ENCODE assay signal across 19 cellular contexts in genomic region chr16:89475144-89475543, GRCh38. TPM values are rescaled to one million over a fixed set of nuclear protein-coding genes. Genes with fewer than 3 reads are reported as not detected.
DNase-seq lines count a peak whose midpoint lies in the region; ATAC-seq and TF ChIP-seq lines count a peak whose summit lies in the region.
"Had no signal": no experiment of that assay in that cellular context is flagged by ENCODE, and none has a peak within 500 bp of the region (broad histone marks: within the 10 kb centered on the region; RNA-seq: fewer than 3 reads in every experiment).

No MANE protein-coding gene starts in this region.

- intact Hi-C loops in Caco-2 (cut with micrococcal nuclease; ENCODE audit: unreplicated experiment) = loop anchor here (5.0 kb wide), 1 partner anchor 68 kb away; no protein-coding TSS in a partner anchor

- DNase-seq in Caco-2 = no peak
- no peak for DNase-seq in T-helper 17 cell
- no peak for DNase-seq in glutamatergic neuron
- DNase-seq in activated CD4-positive, alpha-beta T cell treated with anti-CD3 and anti-CD28 coated beads, Interleukin-2, amount 50 U/mL, for 1 hour = no peak
- DNase-seq in NCI-H2029 (lab: John Stamatoyannopoulos, UW) = no peak
- no peak for DNase-seq in stimulated activated CD4-positive, alpha-beta T cell treated with anti-CD3 and anti-CD28 coated beads, Interleukin-4, amount 100 ng/mL, for 1 hour
- no peak for DNase-seq in HEK293T (ENCODE audit: extremely low spot score)
- DNase-seq: activated effector memory CD4-positive, alpha-beta T cell treated with Interleukin-2 at 50 U/mL for 16 hours; cortex of kidney; DMS53; left colon; NCI-H146; NCI-H524 treated with DMSO at 0.1 percent for 48 hours; OCI-M1; stimulated activated naive CD4-positive, alpha-beta T cell treated with Interleukin-2 at 50 U/mL for 16 hours had no signal

- peak overlapping the region; percentile 82; the same call in 1 of the 2 replicates for H3K27ac ChIP-seq in ACC112 (ENCODE audit: low read depth, low read length)
- H3K27ac ChIP-seq: ascending aorta, hepatocyte had no signal

- TF ChIP-seq CTCF in Caco-2 (IDR thresholded peaks at IDR 0.05; ENCODE audit: insufficient read depth in 1 of 2, low read depth in 1 of 2, low read length in 1 of 2, severe bottlenecking in 1 of 2, unreplicated experiment in 1 of 2) (no peak), glutamatergic neuron (IDR thresholded peaks at IDR 0.05; ENCODE audit: partially characterized antibody, unreplicated experiment) (no peak)

- no peak overlapping the region for H3K4me3 Mint-ChIP-seq in Caco-2 (ENCODE audit: unreplicated experiment)
- H3K4me3 Mint-ChIP-seq in T-helper 17 cell = peak overlapping the region; percentile 63
- no peak overlapping the region for H3K4me3 Mint-ChIP-seq in glutamatergic neuron (ENCODE audit: unreplicated experiment)

- H3K9me3 Mint-ChIP-seq in Caco-2 (ENCODE audit: unreplicated experiment) (no peaks in the 10 kb centered on the region), glutamatergic neuron (ENCODE audit: unreplicated experiment) (peaks cover 12% of the 10 kb centered on the region)

- POLR2A ChIA-PET in Caco-2 (lab: Charles Lee) = interaction anchor here (0.7 to 0.8 kb wide), 2 partner anchors 14 to 56 kb away, joined by 3 to 5 read pairs; no protein-coding TSS in a partner anchor
- POLR2A ChIA-PET in HEK293T (lab: Yijun Ruan, JAX) = interaction anchor here (1.3 kb wide), 1 partner anchor 96 kb away, joined by 3 read pairs; no protein-coding TSS in a partner anchor

- H3K9me3 ChIP-seq in Caco-2 (no peaks in the 10 kb centered on the region), T-helper 17 cell (ENCODE audit: control insufficient read depth, low read length, poor library complexity, severe bottlenecking) (no peaks in the 10 kb centered on the region)
- H3K9me3 ChIP-seq: ascending aorta had no signal

- peak overlapping the region; percentile 53 for H3K27ac Mint-ChIP-seq in Caco-2 (ENCODE audit: unreplicated experiment)
- peak overlapping the region; percentile 89 for H3K27ac Mint-ChIP-seq in T-helper 17 cell
- H3K27ac Mint-ChIP-seq in glutamatergic neuron (ENCODE audit: unreplicated experiment) = peak overlapping the region; percentile 62

- peaks cover 95% of the 10 kb centered on the region for H3K79me2 ChIP-seq in ACC112 (ENCODE audit: control insufficient read depth, insufficient read depth, low read length, unreplicated experiment)

- H3K4me1 Mint-ChIP-seq in Caco-2 (ENCODE audit: low read depth, unreplicated experiment) (peaks cover 60% of the 10 kb centered on the region), T-helper 17 cell (peaks cover 74% of the 10 kb centered on the region), glutamatergic neuron (ENCODE audit: low read depth, unreplicated experiment) (peaks cover 58% of the 10 kb centered on the region)

- H3K36me3 ChIP-seq in ACC112 (ENCODE audit: insufficient read depth, low read length) (no peaks in the 10 kb centered on the region), Caco-2 (ENCODE audit: control insufficient read depth, insufficient read depth, low read length) (no peaks in the 10 kb centered on the region)
- H3K36me3 ChIP-seq: ascending aorta had no signal

- CTCF ChIA-PET in Caco-2 (lab: Charles Lee) (no interaction called here), HEK293T (lab: Yijun Ruan, JAX) (interaction anchor here (0.7 kb wide), 1 partner anchor 186 kb away, joined by 6 read pairs; no protein-coding TSS in a partner anchor)

- H3K36me3 Mint-ChIP-seq in Caco-2 (ENCODE audit: insufficient read depth, unreplicated experiment) (peaks cover 73% of the 10 kb centered on the region), T-helper 17 cell (ENCODE audit: low read depth) (no peaks in the 10 kb centered on the region), glutamatergic neuron (ENCODE audit: unreplicated experiment) (no peaks in the 10 kb centered on the region)

- no peaks in the 10 kb centered on the region for H3K27me3 Mint-ChIP-seq in Caco-2 (ENCODE audit: insufficient read depth, unreplicated experiment)
- H3K27me3 Mint-ChIP-seq in T-helper 17 cell = no peaks in the 10 kb centered on the region
- H3K27me3 Mint-ChIP-seq in glutamatergic neuron (ENCODE audit: unreplicated experiment) = no peaks in the 10 kb centered on the region

- no peak overlapping the region for H3K4me3 ChIP-seq in ACC112 (ENCODE audit: low read depth, low read length)
- H3K4me3 ChIP-seq in Caco-2 (ENCODE audit: low read depth, low read length) = no peak overlapping the region
- H3K4me3 ChIP-seq: ascending aorta, hepatocyte had no signal

- ATAC-seq in T-helper 17 cell = no peak
- ATAC-seq: esophagus mucosa, left colon had no signal

- H2AFZ ChIP-seq in ACC112 (ENCODE audit: low read length, unreplicated experiment) = no peak overlapping the region
- H2AFZ ChIP-seq: hepatocyte had no signal

- BruUV-seq in Caco-2 (replicated peaks; lab: Mats Ljungman, UMichigan) = TSS peak; percentile 2

- H3K27me3 ChIP-seq in ACC112 (ENCODE audit: insufficient read depth, low read length) (no peaks in the 10 kb centered on the region), Caco-2 (replicated peaks; ENCODE audit: control insufficient read depth, insufficient read depth, low read length) (no peaks in the 10 kb centered on the region)
- H3K27me3 ChIP-seq: ascending aorta, hepatocyte had no signal

- H3K4me1 ChIP-seq in ACC112 (ENCODE audit: control insufficient read depth, insufficient read depth, low read length, unreplicated experiment) = peaks cover 52% of the 10 kb centered on the region
- H3K4me1 ChIP-seq in Caco-2 = peaks cover 64% of the 10 kb centered on the region

TF ChIP-seq in HEK293T, 16 proteins besides CTCF, POLR2A, EP300 and RAD21:
- TF ChIP-seq CTBP1 (IDR thresholded peaks at IDR 0.05; ENCODE audit: borderline replicate concordance) (no peak), ARNT (IDR thresholded peaks at IDR 0.05) (no peak), NFRKB (IDR thresholded peaks at IDR 0.05) (no peak), SUZ12 (IDR thresholded peaks at IDR 0.05) (no peak), LEF1 (IDR thresholded peaks at IDR 0.05; ENCODE audit: borderline replicate concordance) (no peak), TARDBP (IDR thresholded peaks at IDR 0.05) (no peak), PKNOX1 (IDR thresholded peaks at IDR 0.05) (no peak), FOXA1 (IDR thresholded peaks at IDR 0.05) (no peak), ZNF384 (IDR thresholded peaks at IDR 0.05) (no peak), FOXK2 (IDR thresholded peaks at IDR 0.05) (no peak), BHLHE40 (IDR thresholded peaks at IDR 0.05; ENCODE audit: borderline replicate concordance) (no peak), ELF4 (IDR thresholded peaks at IDR 0.05) (no peak), SP1 (IDR thresholded peaks at IDR 0.05) (no peak), FOXM1 (IDR thresholded peaks at IDR 0.05; ENCODE audit: borderline replicate concordance) (no peak), HDGF (IDR thresholded peaks at IDR 0.05; ENCODE audit: borderline replicate concordance) (no peak), L3MBTL2 (conservative IDR thresholded peaks at IDR 0.05) (no peak)

RNA-seq across cellular contexts. Expression of gene ANKRD11, which starts 15.2 kb away (rescaled TPM):
- total RNA-seq in Caco-2 (2022) (297 TPM in 2 replicates), T-helper 17 cell (100 to 1,000 TPM; 197 to 251 TPM), glutamatergic neuron (ENCODE audit: unreplicated experiment) (367 TPM)

RNA-seq across cellular contexts. Expression of gene SPG7, which starts 33.1 kb away (rescaled TPM):
- total RNA-seq in Caco-2 (2022) = 159 and 178 TPM in 2 replicates
- total RNA-seq in T-helper 17 cell = 100 to 1,000 TPM; 140 to 154 TPM
- total RNA-seq in glutamatergic neuron (ENCODE audit: unreplicated experiment) = 166 TPM
